In genomic region chr1:20724364-20725188, GRCh38 we compare ENCODE assay signal across 1 cellular context.
A peak's percentile ranks its signal among the peaks of the same experiment; 100 is the strongest.
TF ChIP-seq lines count a peak whose summit lies in the region.

No MANE protein-coding gene starts in this region.

TF ChIP-seq in K562, 482 proteins besides CTCF, POLR2A, EP300 and RAD21:
- TF ChIP-seq RHOXF2B (CRISPR knock-in tag; conservative IDR thresholded peaks at IDR 0.05) (no peak), GABPB1 (CRISPR knock-in tag; IDR thresholded peaks at IDR 0.05) (no peak), TEAD1 (CRISPR knock-in tag; IDR thresholded peaks at IDR 0.05) (no peak), ZNF143 (CRISPR knock-in tag; IDR thresholded peaks at IDR 0.05) (no peak), ZNF583 (CRISPR knock-in tag; IDR thresholded peaks at IDR 0.05) (no peak), ZBTB2 (IDR thresholded peaks at IDR 0.05) (no peak), ZBTB43 (CRISPR knock-in tag; IDR thresholded peaks at IDR 0.05) (peak; percentile 41; the same call in 1 of the 2 replicates), BACH1 (tag; IDR thresholded peaks at IDR 0.05) (no peak), ZNF785 (CRISPR knock-in tag; IDR thresholded peaks at IDR 0.05) (no peak), PURB (CRISPR knock-in tag; IDR thresholded peaks at IDR 0.05; ENCODE audit: low read depth) (no peak), BCOR (IDR thresholded peaks at IDR 0.05) (peak; percentile 73; the same call in 1 of the 2 replicates), PTBP1 (IDR thresholded peaks at IDR 0.05; ENCODE audit: low read depth, low read length) (no peak), ZNF232 (CRISPR knock-in tag; IDR thresholded peaks at IDR 0.05) (no peak), ZNF717 (CRISPR knock-in tag; IDR thresholded peaks at IDR 0.05) (no peak), ZNF644 (tag; IDR thresholded peaks at IDR 0.05; ENCODE audit: low read depth) (no peak), SIRT6 (IDR thresholded peaks at IDR 0.05; ENCODE audit: low read depth, low read length) (no peak), ID3 (CRISPR knock-in tag; IDR thresholded peaks at IDR 0.05) (no peak), ID3 (tag; IDR thresholded peaks at IDR 0.05) (no peak), PRPF4 (IDR thresholded peaks at IDR 0.05; ENCODE audit: insufficient read depth, low read depth, low read length, poor library complexity, severe bottlenecking) (no peak), KAT7 (CRISPR knock-in tag; IDR thresholded peaks at IDR 0.05; ENCODE audit: borderline replicate concordance) (no peak), ZNF77 (CRISPR knock-in tag; IDR thresholded peaks at IDR 0.05) (no peak), ZFP36 (IDR thresholded peaks at IDR 0.05; ENCODE audit: low read depth, low read length, partially characterized antibody) (peak; percentile 70), ZNF398 (CRISPR knock-in tag; IDR thresholded peaks at IDR 0.05) (no peak), HDAC2 (IDR thresholded peaks at IDR 0.05) (no peak), POLR3A (IDR thresholded peaks at IDR 0.05; ENCODE audit: borderline replicate concordance, extremely low read depth, insufficient read depth, insufficient read length) (no peak), FOXO4 (CRISPR knock-in tag; IDR thresholded peaks at IDR 0.05) (no peak), KDM1A (IDR thresholded peaks at IDR 0.05) (peak in 1 of 2 experiments; percentile 17; a peak in 1 of 4 replicates)
TF ChIP-seq in K562: peak in this region for 4.
